ENCODE assay signal across 8 cellular contexts in genomic region chr5:140595538-140595937, GRCh38. TPM values are rescaled to one million over a fixed set of nuclear protein-coding genes. Genes with fewer than 3 reads are reported as not detected.
DNase-seq lines count a peak whose midpoint lies in the region; ATAC-seq and TF ChIP-seq lines count a peak whose summit lies in the region.
"Had no signal": no experiment of that assay in that cellular context is flagged by ENCODE, and none has a peak within 500 bp of the region (broad histone marks: within the 10 kb centered on the region; RNA-seq: fewer than 3 reads in every experiment).

No MANE protein-coding gene starts in this region.

- TF ChIP-seq POLR2A in right lobe of liver (IDR thresholded peaks at IDR 0.05), result peak; percentile 23

- TF ChIP-seq CTCF in right lobe of liver (IDR thresholded peaks at IDR 0.05), result no peak

- intact Hi-C loops in right lobe of liver (cut with DNase I), result no loop called here

- ATAC-seq in right lobe of liver, result peak; percentile 69 to 71 (median 70)

- H3K27ac ChIP-seq in right lobe of liver, result peak overlapping the region; percentile 81 to 98 (median 97)

- DNase-seq in GF-D8 (lab: John Stamatoyannopoulos, UW), result peak; percentile 77
- DNase-seq in SKM-1 (lab: John Stamatoyannopoulos, UW; ENCODE audit: unreplicated experiment), result peak; percentile 74
- DNase-seq in right lobe of liver, result peak in 1 of 3 donors; percentile 81
- no peak for DNase-seq in SW 1271 (lab: John Stamatoyannopoulos, UW)
- DNase-seq in activated CD8-positive, alpha-beta memory T cell treated with anti-CD3 and anti-CD28 coated beads, Interleukin-2, amount 50 U/mL, for 48 hours, result no peak
- no peak for DNase-seq in retina
- DNase-seq: CD4-positive, CD25-positive, alpha-beta regulatory T cell; NCI-H1417 treated with DMSO at 0.1 percent for 48 hours had no signal

- no peaks in the 10 kb centered on the region for H3K36me3 ChIP-seq in right lobe of liver

- H3K9me3 ChIP-seq in right lobe of liver, result no peaks in the 10 kb centered on the region

- H3K27me3 ChIP-seq in right lobe of liver, result no peaks in the 10 kb centered on the region

- 3% methylated on average over 2 of the region's 3 CpGs for WGBS in right lobe of liver (ENCODE audit: insufficient coverage, low coverage, low lambda C conversion rate, missing lambda C conversion rate)

- peak overlapping the region in 1 of 3 donors; percentile 4 for H3K4me3 ChIP-seq in right lobe of liver

- peaks cover 0 to 35% (median 9%) of the 10 kb centered on the region in 4 donors for H3K4me1 ChIP-seq in right lobe of liver

RNA-seq across cellular contexts. Expression of gene SLC35A4, which starts 30.9 kb away (rescaled TPM):
- total RNA-seq in right lobe of liver, result 10 to 100 TPM; 28.1 to 38.5 (median 30.2) TPM

RNA-seq across cellular contexts. Expression of gene APBB3, which starts 31.1 kb away (rescaled TPM):
- total RNA-seq in right lobe of liver, result 10 to 100 TPM in 5 of 6 experiments, 1 to 10 TPM in 1; 9.6 to 24.3 (median 14.3) TPM

RNA-seq across cellular contexts. Expression of gene CD14, which starts 37.4 kb away (rescaled TPM):
- total RNA-seq in right lobe of liver, result 100 to 1,000 TPM; 174 to 513 (median 244) TPM
- total RNA-seq: CD4-positive, CD25-positive, alpha-beta regulatory T cell had no signal

RNA-seq across cellular contexts. Expression of gene SRA1, which starts 38.3 kb away (rescaled TPM):
- total RNA-seq in right lobe of liver, result 10 to 100 TPM; 14.4 to 35.4 (median 18.6) TPM

RNA-seq across cellular contexts. Expression of gene TMCO6, which starts 43.7 kb away (rescaled TPM):
- total RNA-seq in right lobe of liver, result 10 to 100 TPM in 5 of 6 experiments, 1 to 10 TPM in 1; 7.3 to 45.5 (median 23.6) TPM

Comparison
In these comparisons a context has a peak if more than half of its experiments do, and no peak if none do; other contexts are left out.
1. DNase-seq: peak in GF-D8 (single experiment) and SKM-1 (single experiment); none in SW 1271 (0 of 2), activated CD8-positive, alpha-beta memory T cell treated with anti-CD3 and anti-CD28 coated beads, Interleukin-2, amount 50 U/mL, for 48 hours (single experiment) and retina (single experiment).